ENCODE assay signal across 8 cellular contexts in the genomic region with DNA sequence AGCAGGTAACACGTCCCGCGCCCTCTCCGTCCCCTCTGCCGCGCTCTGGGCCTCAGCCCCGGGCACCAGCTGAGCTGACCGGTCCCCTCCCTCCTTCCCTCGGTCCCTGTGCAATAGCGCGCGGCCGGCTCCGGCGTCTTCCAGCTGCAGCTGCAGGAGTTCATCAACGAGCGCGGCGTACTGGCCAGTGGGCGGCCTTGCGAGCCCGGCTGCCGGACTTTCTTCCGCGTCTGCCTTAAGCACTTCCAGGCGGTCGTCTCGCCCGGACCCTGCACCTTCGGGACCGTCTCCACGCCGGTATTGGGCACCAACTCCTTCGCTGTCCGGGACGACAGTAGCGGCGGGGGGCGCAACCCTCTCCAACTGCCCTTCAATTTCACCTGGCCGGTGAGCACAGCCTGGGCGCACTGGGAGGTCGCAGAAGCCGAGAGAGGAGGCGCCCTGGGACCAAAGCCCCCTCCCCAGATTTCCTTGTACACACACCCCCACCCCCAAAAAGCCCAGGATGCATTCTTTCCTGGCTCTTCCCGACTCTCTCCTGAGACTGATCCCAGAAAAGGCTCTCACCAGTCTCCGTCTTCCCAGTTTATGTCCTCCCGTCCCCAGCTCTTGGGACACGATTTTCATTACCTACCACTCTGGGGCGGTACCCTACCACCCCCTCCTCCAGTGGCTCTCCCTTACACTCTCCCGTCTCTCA. TPM values are rescaled to one million over a fixed set of nuclear protein-coding genes. Genes with fewer than 3 reads are reported as not detected.
DNase-seq lines count a peak whose midpoint lies in the region; ATAC-seq and TF ChIP-seq lines count a peak whose summit lies in the region.

No MANE protein-coding gene starts in this region.

- peaks cover 68% of the 10 kb centered on the region for H3K27me3 Mint-ChIP-seq in activated CD4-positive, alpha-beta memory T cell treated with anti-CD3 and anti-CD28 coated beads, Interleukin-2, amount 10 ng/mL, durations not matched to agents 7 days and 5 days

- in situ Hi-C loops in ACHN (cut with HindIII; ENCODE audit: low pct_ligation_motif_present, low pct_unique_long_range_greater_than_20kb, low sequenced_read_pairs) (no loop called here), HAP-1 (cut with MboI; ENCODE audit: low sequenced_read_pairs) (no loop called here)

- no peak for TF ChIP-seq CTCF in heart right ventricle (IDR thresholded peaks at IDR 0.05)

- POLR2A ChIA-PET in activated CD4-positive, alpha-beta memory T cell treated with anti-CD3 and anti-CD28 coated beads, Interleukin-2, amount 10 ng/mL, durations not matched to agents 7 days and 5 days (lab: Charles Lee) = interaction anchor here (1.3 to 1.7 kb wide), 2 partner anchors 12 to 35 kb away, joined by 3 to 10 read pairs; a partner anchor contains a TSS

- DNase-seq in ACHN (peak; percentile 43), HAP-1 (ENCODE audit: low spot score in 2 of 2) (peak in 1 of 2 experiments; percentile 76), heart right ventricle (peak in 1 of 2 donors; percentile 62), T1000 (lab: John Stamatoyannopoulos, UW) (no peak), GF-D8 (lab: John Stamatoyannopoulos, UW) (no peak)
- no peak for DNase-seq in activated CD4-positive, alpha-beta memory T cell treated with anti-CD3 and anti-CD28 coated beads, Interleukin-2, amount 10 ng/mL, durations not matched to agents 7 days and 5 days

- CTCF ChIA-PET in activated CD4-positive, alpha-beta memory T cell treated with anti-CD3 and anti-CD28 coated beads, Interleukin-2, amount 10 ng/mL, durations not matched to agents 7 days and 5 days (lab: Charles Lee) = interaction anchor here (0.5 to 3.5 kb wide), 20 partner anchors 9 to 343 kb away, joined by 3 to 25 read pairs (median 6); a partner anchor contains a TSS

- no peaks in the 10 kb centered on the region for H3K9me3 Mint-ChIP-seq in activated CD4-positive, alpha-beta memory T cell treated with anti-CD3 and anti-CD28 coated beads, Interleukin-2, amount 10 ng/mL, durations not matched to agents 7 days and 5 days

- H3K36me3 Mint-ChIP-seq in activated CD4-positive, alpha-beta memory T cell treated with anti-CD3 and anti-CD28 coated beads, Interleukin-2, amount 10 ng/mL, durations not matched to agents 7 days and 5 days (ENCODE audit: low read depth) = no peaks in the 10 kb centered on the region

- H3K9ac ChIP-seq in rectal smooth muscle tissue (ENCODE audit: low read length) = no peak overlapping the region

- H3K36me3 ChIP-seq in HAP-1 (replicated peaks) (no peaks in the 10 kb centered on the region), heart right ventricle (peaks cover 0 to 39% (median under 1%) of the 10 kb centered on the region in 9 donors), rectal smooth muscle tissue (ENCODE audit: control insufficient read depth, insufficient read depth, low read length) (no peaks in the 10 kb centered on the region)

- ATAC-seq in heart right ventricle = peak; percentile 25 to 48 (median 30)
- no peak for ATAC-seq in GM21360 (IDR thresholded peaks at IDR 0.05; ENCODE audit: unreplicated experiment)

- peaks cover 47% of the 10 kb centered on the region for H3K4me1 Mint-ChIP-seq in activated CD4-positive, alpha-beta memory T cell treated with anti-CD3 and anti-CD28 coated beads, Interleukin-2, amount 10 ng/mL, durations not matched to agents 7 days and 5 days

- H3K27ac Mint-ChIP-seq in activated CD4-positive, alpha-beta memory T cell treated with anti-CD3 and anti-CD28 coated beads, Interleukin-2, amount 10 ng/mL, durations not matched to agents 7 days and 5 days = no peak overlapping the region

- H3K4me3 Mint-ChIP-seq in activated CD4-positive, alpha-beta memory T cell treated with anti-CD3 and anti-CD28 coated beads, Interleukin-2, amount 10 ng/mL, durations not matched to agents 7 days and 5 days = peak overlapping the region; percentile 47

- H3K4me3 ChIP-seq in HAP-1 (peak overlapping the region; percentile 49), heart right ventricle (peak overlapping the region; percentile 55 to 96 (median 74)), rectal smooth muscle tissue (ENCODE audit: low read length) (peak overlapping the region; percentile 79)

- H3K27me3 ChIP-seq in HAP-1 (ENCODE audit: low read depth) (no peaks in the 10 kb centered on the region; the same call in none of the 2 replicates), heart right ventricle (peaks cover 5 to 85% (median 33%) of the 10 kb centered on the region in 7 donors), rectal smooth muscle tissue (ENCODE audit: control insufficient read depth, insufficient read depth, low read length) (peaks cover 29% of the 10 kb centered on the region)

- H3K27ac ChIP-seq in heart right ventricle = peak overlapping the region; percentile 77 to 96 (median 83)
- H3K27ac ChIP-seq in rectal smooth muscle tissue (ENCODE audit: low read depth, low read length) = no peak overlapping the region

- H3K4me1 ChIP-seq in HAP-1 = peaks cover 7% of the 10 kb centered on the region
- H3K4me1 ChIP-seq in heart right ventricle = peaks cover 15 to 85% (median 68%) of the 10 kb centered on the region in 9 donors
- H3K4me1 ChIP-seq in rectal smooth muscle tissue (ENCODE audit: control insufficient read depth, insufficient read depth, low read length) = peaks cover 6% of the 10 kb centered on the region

- intact Hi-C loops in heart right ventricle (cut with DNase I) = loop anchor here in 6 of 10 donors (1.0 to 2.0 kb wide), 2 partner anchors 23 kb away; no protein-coding TSS in a partner anchor

- 1% methylated on average over 48 to 50 of the region's 50 CpGs for WGBS in heart right ventricle, 2 donors

- no peaks in the 10 kb centered on the region for H3K9me3 ChIP-seq in HAP-1
- no peaks in the 10 kb centered on the region for H3K9me3 ChIP-seq in heart right ventricle

RNA-seq across cellular contexts. Expression of a gene that starts 0.7 kb away (rescaled TPM):
- not detected for total RNA-seq in activated CD4-positive, alpha-beta memory T cell treated with anti-CD3 and anti-CD28 coated beads, Interleukin-2, amount 10 ng/mL, durations not matched to agents 7 days and 5 days
- 10 to 100 TPM in 8 of 10 donors, 1 to 10 TPM in 2; 6.5 to 24.8 (median 16.6) TPM for total RNA-seq in heart right ventricle
- 10 to 100 TPM in 1 of 2 donors, 1 to 10 TPM in 1; 8.7 to 10.2 TPM for polyA plus RNA-seq in heart right ventricle

RNA-seq across cellular contexts. Expression of a gene that starts 23.4 kb away (rescaled TPM):
- 10 to 100 TPM; 20.3 to 22.0 TPM for total RNA-seq in activated CD4-positive, alpha-beta memory T cell treated with anti-CD3 and anti-CD28 coated beads, Interleukin-2, amount 10 ng/mL, durations not matched to agents 7 days and 5 days
- total RNA-seq in heart right ventricle = 1 to 10 TPM in 7 of 10 donors, under 1 TPM in 3; 0.31 to 4.8 (median 1.7) TPM
- 1 to 10 TPM; 1.7 to 7.6 TPM for polyA plus RNA-seq in heart right ventricle

RNA-seq across cellular contexts. Expression of a gene that starts 35.6 kb away (rescaled TPM):
- 10 to 100 TPM; 16.3 to 17.1 TPM for total RNA-seq in activated CD4-positive, alpha-beta memory T cell treated with anti-CD3 and anti-CD28 coated beads, Interleukin-2, amount 10 ng/mL, durations not matched to agents 7 days and 5 days
- 10 to 100 TPM; 16.0 to 25.0 (median 21.5) TPM for total RNA-seq in heart right ventricle
- polyA plus RNA-seq in heart right ventricle = 10 to 100 TPM; 10.5 to 12.2 TPM

RNA-seq across cellular contexts. Expression of a gene that starts 55.8 kb away (rescaled TPM):
- not detected for total RNA-seq in activated CD4-positive, alpha-beta memory T cell treated with anti-CD3 and anti-CD28 coated beads, Interleukin-2, amount 10 ng/mL, durations not matched to agents 7 days and 5 days
- total RNA-seq in heart right ventricle = not detected
- polyA plus RNA-seq in heart right ventricle = under 1 TPM in 1 of 2 donors, not detected in 1; 0.03 TPM

Comparison
In these comparisons a context has a peak if more than half of its experiments do, and no peak if none do; other contexts are left out.
1. RNA of a gene that starts 0.7 kb away (total RNA-seq): 6.5 to 24.8 TPM in heart right ventricle; not detected in activated CD4-positive, alpha-beta memory T cell treated with anti-CD3 and anti-CD28 coated beads, Interleukin-2, amount 10 ng/mL, durations not matched to agents 7 days and 5 days; every median in the first group is over 4 times any median in the second.
2. Peak in every context shown above with its lines, with median percentiles within 50 percentile points of each other: H3K4me3 ChIP-seq.